1 cellular context compared by ENCODE assay signal in genomic region chr9:95031711-95032461, GRCh38.
TF ChIP-seq lines count a peak whose summit lies in the region.

No MANE protein-coding gene starts in this region.

TF ChIP-seq in HepG2, 621 proteins besides CTCF, POLR2A, EP300 and RAD21 (continued from another document and continues in another):
- TF ChIP-seq ZNF318 (CRISPR knock-in tag; IDR thresholded peaks at IDR 0.05), result peak; percentile 17; the same call in 1 of the 2 replicates
- TF ChIP-seq PPARG (CRISPR knock-in tag; conservative IDR thresholded peaks at IDR 0.05), result peak; percentile 87
- 0 out of 4 replicates have a peak, but pooled peaks of 1 of the 2 experiments have one; percentile 18 for TF ChIP-seq REST (IDR thresholded peaks at IDR 0.05; ENCODE audit: borderline replicate concordance in 1 of 2, low read depth in 1 of 2, low read length in 2 of 2)
- TF ChIP-seq E2F5 (CRISPR knock-in tag; conservative IDR thresholded peaks at IDR 0.05), result no peak
- no peak for TF ChIP-seq ZC3H13 (CRISPR knock-in tag; IDR thresholded peaks at IDR 0.05)
- TF ChIP-seq IKZF5 (CRISPR knock-in tag; IDR thresholded peaks at IDR 0.05), result peak; percentile 86; the same call in 1 of the 2 replicates
- TF ChIP-seq HMGA1 (CRISPR knock-in tag; conservative IDR thresholded peaks at IDR 0.05), result no peak
- TF ChIP-seq ZNF777 (CRISPR knock-in tag; IDR thresholded peaks at IDR 0.05), result no peak
- TF ChIP-seq ZNF253 (CRISPR knock-in tag; IDR thresholded peaks at IDR 0.05; ENCODE audit: borderline replicate concordance), result no peak
- no peak for TF ChIP-seq MED8 (CRISPR knock-in tag; IDR thresholded peaks at IDR 0.05; ENCODE audit: insufficient replicate concordance)
- TF ChIP-seq FOSL1 (CRISPR knock-in tag; IDR thresholded peaks at IDR 0.05; ENCODE audit: borderline replicate concordance), result no peak
- TF ChIP-seq ZKSCAN5 (CRISPR knock-in tag; IDR thresholded peaks at IDR 0.05), result no peak
- peak; percentile 20 for TF ChIP-seq PHF5A (CRISPR knock-in tag; IDR thresholded peaks at IDR 0.05; ENCODE audit: low read depth, unreplicated experiment)
- TF ChIP-seq CSRNP2 (CRISPR knock-in tag; conservative IDR thresholded peaks at IDR 0.05; ENCODE audit: low read depth), result no peak
- no peak for TF ChIP-seq ZNF367 (CRISPR knock-in tag; IDR thresholded peaks at IDR 0.05; ENCODE audit: borderline replicate concordance)
- TF ChIP-seq TEAD2 (CRISPR knock-in tag; IDR thresholded peaks at IDR 0.05), result no peak
- no peak for TF ChIP-seq BRF2 (CRISPR knock-in tag; IDR thresholded peaks at IDR 0.05)
- TF ChIP-seq ZNF180 (CRISPR knock-in tag; IDR thresholded peaks at IDR 0.05; ENCODE audit: borderline replicate concordance, low read depth), result no peak
- peak; percentile 60; the same call in 1 of the 2 replicates for TF ChIP-seq ZNF281 (CRISPR knock-in tag; IDR thresholded peaks at IDR 0.05; ENCODE audit: borderline replicate concordance)
- no peak for TF ChIP-seq MATR3 (CRISPR knock-in tag; IDR thresholded peaks at IDR 0.05)
- TF ChIP-seq SP140L (CRISPR knock-in tag; IDR thresholded peaks at IDR 0.05; ENCODE audit: borderline replicate concordance), result 0 out of 2 replicates have a peak, but pooled peaks have one; percentile 28
- no peak for TF ChIP-seq SKI (IDR thresholded peaks at IDR 0.05; ENCODE audit: partially characterized antibody)
- peak; percentile 81; the same call in 1 of the 2 replicates for TF ChIP-seq ETV5 (CRISPR knock-in tag; IDR thresholded peaks at IDR 0.05; ENCODE audit: borderline replicate concordance)
- TF ChIP-seq ZSCAN29 (CRISPR knock-in tag; conservative IDR thresholded peaks at IDR 0.05), result 0 out of 2 replicates have a peak, but pooled peaks have one; percentile 15
- peak; percentile 72; the same call in 1 of the 2 replicates for TF ChIP-seq MTA1 (CRISPR knock-in tag; IDR thresholded peaks at IDR 0.05; ENCODE audit: borderline replicate concordance)
- TF ChIP-seq RFXANK (CRISPR knock-in tag; IDR thresholded peaks at IDR 0.05), result no peak
- peak; percentile 77 for TF ChIP-seq HNF4A (CRISPR knock-in tag; IDR thresholded peaks at IDR 0.05)
- TF ChIP-seq BORCS8-MEF2B (CRISPR knock-in tag; IDR thresholded peaks at IDR 0.05), result 0 out of 2 replicates have a peak, but pooled peaks have one; percentile 27
- no peak for TF ChIP-seq ZNF737 (CRISPR knock-in tag; IDR thresholded peaks at IDR 0.05; ENCODE audit: borderline replicate concordance)
- TF ChIP-seq RBM39 (IDR thresholded peaks at IDR 0.05; ENCODE audit: low read depth, low read length, poor library complexity, severe bottlenecking), result no peak
